13 cellular contexts compared by ENCODE assay signal in the genomic region with DNA sequence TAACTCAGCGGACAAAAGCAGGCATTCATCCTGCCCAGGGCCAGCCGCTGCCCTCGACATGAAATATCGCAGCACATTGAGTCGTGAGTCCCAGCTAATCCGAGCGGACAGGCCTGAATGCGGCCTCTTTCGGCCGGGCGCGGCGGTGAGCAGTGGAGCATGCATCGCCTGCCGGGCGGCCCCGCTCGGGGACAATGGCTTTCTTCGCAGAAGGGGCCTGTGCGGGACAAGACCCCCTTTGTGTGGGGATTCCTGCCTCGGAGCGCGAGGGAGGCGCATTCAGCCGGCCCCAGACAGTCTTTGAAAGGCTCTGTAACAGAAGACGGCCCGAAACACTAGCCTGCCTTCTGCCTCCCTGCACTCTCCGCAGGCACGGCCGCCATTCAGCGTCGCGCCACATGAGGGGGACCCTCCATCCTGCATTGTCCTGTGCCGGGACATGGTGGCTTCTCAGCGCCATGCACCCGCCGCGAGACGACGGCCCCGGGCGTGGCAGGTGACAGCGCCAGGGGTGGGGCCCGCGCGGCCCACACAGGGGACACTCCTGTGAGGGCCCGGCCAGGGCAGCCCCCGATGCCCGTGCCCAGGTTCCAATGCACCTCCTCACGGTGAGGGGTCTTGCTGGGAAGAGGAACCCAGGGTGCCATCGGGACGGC. TPM values are rescaled to one million over a fixed set of nuclear protein-coding genes. Genes with fewer than 3 reads are reported as not detected.
DNase-seq lines count a peak whose midpoint lies in the region; ATAC-seq and TF ChIP-seq lines count a peak whose summit lies in the region.
"Had no signal": no experiment of that assay in that cellular context is flagged by ENCODE, and none has a peak within 500 bp of the region (broad histone marks: within the 10 kb centered on the region; RNA-seq: fewer than 3 reads in every experiment).

No MANE protein-coding gene starts in this region.

- H3K27ac ChIP-seq in WERI-Rb-1: no peak overlapping the region
- peak overlapping the region; percentile 19 for H3K27ac ChIP-seq in cingulate gyrus (ENCODE audit: low read depth, low read length)

- intact Hi-C loops in sciatic nerve (cut with DNase I): no loop called here

- in situ Hi-C loops in GM13977 (cut with MboI; ENCODE audit: low pct_unique_long_range_greater_than_20kb, low sequenced_read_pairs, unreplicated experiment): no loop called here

- DNase-seq in WERI-Rb-1 (peak; percentile 6), mesenteric fat pad (ENCODE audit: low spot score) (peak; percentile 89), sciatic nerve (ENCODE audit: low spot score) (peak; percentile 58), ureter (ENCODE audit: low spot score) (no peak), SW 1271 (lab: John Stamatoyannopoulos, UW) (no peak), GM13977 (ENCODE audit: low spot score) (no peak)
- DNase-seq: activated CD8-positive, alpha-beta T cell treated with anti-CD3 and anti-CD28 coated beads, Interleukin-2, amount 10 ng/mL, durations not matched to agents 7 days and 5 days; cerebellar nuclear complex; DND-41; mammary epithelial cell; NK-92 treated with Interleukin-12 subunit alpha and Interleukin-12 subunit beta, amount 100 ng/mL, for 24 hours; stimulated activated CD4-positive, alpha-beta T cell treated with anti-CD3 and anti-CD28 coated beads, Interleukin-2, amount 100 ng/mL, for 48 hours had no signal

- H3K9me3 ChIP-seq in WERI-Rb-1 (ENCODE audit: severe bottlenecking): no peaks in the 10 kb centered on the region

- no peak overlapping the region for H3K4me3 ChIP-seq in WERI-Rb-1 (ENCODE audit: low read depth, low read length)

- TF ChIP-seq CTCF in WERI-Rb-1 (IDR thresholded peaks at IDR 0.05; ENCODE audit: low read depth, low read length): no peak
- TF ChIP-seq CTCF in GM13977 (IDR thresholded peaks at IDR 0.05; ENCODE audit: extremely low read depth, insufficient read depth, missing control alignments): no peak

- no peak for ATAC-seq in sciatic nerve
- ATAC-seq: activated CD8-positive, alpha-beta T cell treated with anti-CD3 and anti-CD28 coated beads, Interleukin-2, amount 10 ng/mL, durations not matched to agents 7 days and 5 days had no signal

- H3K36me3 ChIP-seq in WERI-Rb-1: no peaks in the 10 kb centered on the region

- H3K27me3 ChIP-seq in WERI-Rb-1 (ENCODE audit: insufficient read depth, low read depth, severe bottlenecking): no peaks in the 10 kb centered on the region

RNA-seq across cellular contexts. Expression of gene EXD3, which starts 52.0 kb away (rescaled TPM):
- total RNA-seq in mesenteric fat pad (14.9 TPM), sciatic nerve (48.1 TPM), ureter (43.0 TPM)

RNA-seq across cellular contexts. Expression of gene NOXA1, which starts 52.2 kb away (rescaled TPM):
- 3.2 TPM for total RNA-seq in mesenteric fat pad
- 7.4 TPM for total RNA-seq in sciatic nerve
- 12.5 TPM for total RNA-seq in ureter

Comparison
In these comparisons a context has a peak if more than half of its experiments do, and no peak if none do; other contexts are left out.
1. DNase-seq: peak in WERI-Rb-1 (single experiment), mesenteric fat pad (single experiment) and sciatic nerve (single experiment); none in ureter (single experiment), SW 1271 (0 of 2) and GM13977 (single experiment).